In the genomic region with DNA sequence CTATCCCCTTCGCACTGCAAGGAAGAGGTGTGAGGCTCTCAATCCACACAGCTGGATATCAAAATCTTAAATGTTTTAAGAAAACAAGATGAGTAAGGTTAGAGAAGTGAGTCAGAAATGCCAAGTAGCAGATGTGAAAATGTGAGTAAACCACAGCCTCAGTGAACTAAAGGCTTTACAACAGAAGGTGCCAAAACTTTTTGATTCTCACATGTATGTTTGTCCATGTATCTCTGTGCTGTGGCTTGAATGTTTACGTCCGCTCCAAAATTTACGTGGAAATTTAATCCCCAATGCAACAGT, we compare ENCODE assay signal across 1 cellular context.
TF ChIP-seq lines count a peak whose summit lies in the region.

No MANE protein-coding gene starts in this region.

TF ChIP-seq in SK-N-SH, 30 proteins besides CTCF, POLR2A, EP300 and RAD21 (continued from another document):
- TF ChIP-seq MXI1 (IDR thresholded peaks at IDR 0.05; ENCODE audit: low read depth, low read length) (no peak), FOSL2 (IDR thresholded peaks at IDR 0.05; ENCODE audit: borderline replicate concordance, low read depth) (peak; percentile 53; the same call in 1 of the 2 replicates)
TF ChIP-seq in SK-N-SH: peak in this region for 3.
